In genomic region chr5:39424751-39425524, GRCh38 we compare ENCODE assay signal across 8 cellular contexts. TPM values are rescaled to one million over a fixed set of nuclear protein-coding genes. Genes with fewer than 3 reads are reported as not detected.
DNase-seq lines count a peak whose midpoint lies in the region; ATAC-seq and TF ChIP-seq lines count a peak whose summit lies in the region.

TSS of gene DAB2 (minus strand) at chr5:39424980. CDS start at chr5:39394320, 30,660 bp downstream.

- H3K36me3 ChIP-seq in BE2C (no peaks in the 10 kb centered on the region), subcutaneous abdominal adipose tissue (ENCODE audit: control insufficient read depth in 5 of 5, insufficient read depth in 5 of 5, low read length in 5 of 5) (no peaks in the 10 kb centered on the region)

- H3K9ac ChIP-seq in subcutaneous abdominal adipose tissue (ENCODE audit: low read length in 5 of 5), result peak within 1 kb of the TSS; percentile 22 to 94 (median 85)

- H3K9me3 Mint-ChIP-seq in activated naive CD4-positive, alpha-beta T cell treated with anti-CD3 and anti-CD28 coated beads, Interleukin-2, amount 50 U/mL, for 24 hours, result no peaks in the 10 kb centered on the region
- no peaks in the 10 kb centered on the region for H3K9me3 Mint-ChIP-seq in nephron progenitor cell

- POLR2A ChIA-PET in RWPE1 (lab: Yijun Ruan, JAX; ENCODE audit: low non-redundant PET), result no interaction called here

- peaks cover 6% of the 10 kb centered on the region for H3K4me1 Mint-ChIP-seq in activated naive CD4-positive, alpha-beta T cell treated with anti-CD3 and anti-CD28 coated beads, Interleukin-2, amount 50 U/mL, for 24 hours
- peaks cover 52% of the 10 kb centered on the region for H3K4me1 Mint-ChIP-seq in nephron progenitor cell

- H3K4me3 Mint-ChIP-seq in activated naive CD4-positive, alpha-beta T cell treated with anti-CD3 and anti-CD28 coated beads, Interleukin-2, amount 50 U/mL, for 24 hours, result peak within 1 kb of the TSS; percentile 87
- H3K4me3 Mint-ChIP-seq in nephron progenitor cell, result peak within 1 kb of the TSS; percentile 99

- no peaks in the 10 kb centered on the region for H3K4me1 ChIP-seq in BE2C
- peaks cover 6 to 65% (median 63%) of the 10 kb centered on the region in 5 donors for H3K4me1 ChIP-seq in subcutaneous abdominal adipose tissue (ENCODE audit: control insufficient read depth in 5 of 5, insufficient read depth in 5 of 5, low read length in 5 of 5)

- ATAC-seq in HG03457 (IDR thresholded peaks at IDR 0.05; ENCODE audit: unreplicated experiment), result no peak

- peak; percentile 30 for DNase-seq in BE2C
- DNase-seq in HCEC 1CT, result peak; percentile 94
- peak; percentile 61 for DNase-seq in RWPE1 (ENCODE audit: low spot score)
- peak; percentile 96 for DNase-seq in foreskin melanocyte
- DNase-seq in nephron progenitor cell, result peak; percentile 84

- 0 out of 2 replicates have a peak within 1 kb of the TSS, but pooled peaks have one; percentile 16 for H3K27ac ChIP-seq in RWPE1
- H3K27ac ChIP-seq in subcutaneous abdominal adipose tissue (ENCODE audit: low read depth, low read length), result peak within 1 kb of the TSS; percentile 96

- H3K27me3 Mint-ChIP-seq in activated naive CD4-positive, alpha-beta T cell treated with anti-CD3 and anti-CD28 coated beads, Interleukin-2, amount 50 U/mL, for 24 hours, result peaks cover 23% of the 10 kb centered on the region
- H3K27me3 Mint-ChIP-seq in nephron progenitor cell (ENCODE audit: low read depth, poor library complexity), result peaks cover 8% of the 10 kb centered on the region

- peak; percentile 20 for TF ChIP-seq CTCF in BE2C (IDR thresholded peaks at IDR 0.05; ENCODE audit: low read depth, low read length)
- peak; percentile 61 for TF ChIP-seq CTCF in RWPE1 (conservative IDR thresholded peaks at IDR 0.05; ENCODE audit: low read depth)
- TF ChIP-seq CTCF in nephron progenitor cell (IDR thresholded peaks at IDR 0.05), result peak; percentile 56

- H3K9me3 ChIP-seq in BE2C (no peaks in the 10 kb centered on the region), subcutaneous abdominal adipose tissue (ENCODE audit: control insufficient read depth in 5 of 5, low read length in 5 of 5) (no peaks in the 10 kb centered on the region)

- peaks cover 44% of the 10 kb centered on the region for H3K27me3 ChIP-seq in BE2C
- H3K27me3 ChIP-seq in subcutaneous abdominal adipose tissue (ENCODE audit: control insufficient read depth in 5 of 5, insufficient read depth in 4 of 5, low read length in 5 of 5), result no peaks in the 10 kb centered on the region

- peak within 1 kb of the TSS; percentile 29 for H3K4me3 ChIP-seq in BE2C (ENCODE audit: low read depth, low read length)
- peak within 1 kb of the TSS; percentile 77 to 94 (median 84) for H3K4me3 ChIP-seq in subcutaneous abdominal adipose tissue (ENCODE audit: low read depth in 1 of 5, low read length in 5 of 5)

- CTCF ChIA-PET in RWPE1 (lab: Yijun Ruan, JAX), result interaction anchor here (0.6 to 1.3 kb wide), 5 partner anchors 17 to 123 kb away, joined by 3 to 6 read pairs (median 4); no protein-coding TSS in a partner anchor

- H3K36me3 Mint-ChIP-seq in activated naive CD4-positive, alpha-beta T cell treated with anti-CD3 and anti-CD28 coated beads, Interleukin-2, amount 50 U/mL, for 24 hours, result no peaks in the 10 kb centered on the region
- no peaks in the 10 kb centered on the region for H3K36me3 Mint-ChIP-seq in nephron progenitor cell (ENCODE audit: low read depth)

- H3K27ac Mint-ChIP-seq in activated naive CD4-positive, alpha-beta T cell treated with anti-CD3 and anti-CD28 coated beads, Interleukin-2, amount 50 U/mL, for 24 hours, result no peak within 1 kb of the TSS
- peak within 1 kb of the TSS; percentile 97 for H3K27ac Mint-ChIP-seq in nephron progenitor cell

RNA-seq across cellular contexts. Expression of gene DAB2, which starts in this region (rescaled TPM):
- polyA plus RNA-seq in BE2C (2012; ENCODE audit: insufficient read depth, insufficient read length, low read depth), result not detected

Comparison
In these comparisons a context has a peak if more than half of its experiments do, and no peak if none do; other contexts are left out.
1. DNase-seq: peak in every context shown above with its lines; median percentile 96 in foreskin melanocyte; 94 in HCEC 1CT; 84 in nephron progenitor cell; 61 in RWPE1; 30 in BE2C.